ENCODE assay signal across 9 cellular contexts in genomic region chr22:29635734-29636357, GRCh38. TPM values are rescaled to one million over a fixed set of nuclear protein-coding genes. Genes with fewer than 3 reads are reported as not detected.
DNase-seq lines count a peak whose midpoint lies in the region; ATAC-seq and TF ChIP-seq lines count a peak whose summit lies in the region.
"Had no signal": no experiment of that assay in that cellular context is flagged by ENCODE, and none has a peak within 500 bp of the region (broad histone marks: within the 10 kb centered on the region; RNA-seq: fewer than 3 reads in every experiment).

No MANE protein-coding gene starts in this region.

- H3K4me2 ChIP-seq in Loucy (ENCODE audit: low read depth, low read length, poor library complexity, severe bottlenecking) = no peak overlapping the region
- H3K4me2 ChIP-seq: BLaER1 treated with 17β-estradiol and CSF1 and Interleukin-3, amounts not matched to agents 10 nM and 100 nM had no signal

- H3K79me2 ChIP-seq in Loucy (ENCODE audit: insufficient read depth, low read length) = peaks cover 59% of the 10 kb centered on the region

- no peaks in the 10 kb centered on the region for H3K9me3 ChIP-seq in Loucy (ENCODE audit: insufficient read depth, low read depth, low read length)
- no peaks in the 10 kb centered on the region for H3K9me3 ChIP-seq in prostate gland
- H3K9me3 ChIP-seq: BLaER1 treated with 17β-estradiol and CSF1 and Interleukin-3, amounts not matched to agents 10 nM and 100 nM had no signal

- H3K27me3 ChIP-seq in Loucy (ENCODE audit: insufficient read depth, low read length, poor library complexity, severe bottlenecking) (no peaks in the 10 kb centered on the region), prostate gland (replicated peaks; ENCODE audit: insufficient read depth) (no peaks in the 10 kb centered on the region)
- H3K27me3 ChIP-seq: BLaER1 treated with 17β-estradiol and CSF1 and Interleukin-3, amounts not matched to agents 10 nM and 100 nM had no signal

- H3K36me3 Mint-ChIP-seq in activated naive CD4-positive, alpha-beta T cell treated with anti-CD3 and anti-CD28 coated beads for 36 hours (ENCODE audit: low read depth) = peaks cover 12% of the 10 kb centered on the region

- H3K9ac ChIP-seq in Loucy (ENCODE audit: low read depth, low read length, poor library complexity, severe bottlenecking) = no peak overlapping the region
- H3K9ac ChIP-seq: BLaER1 treated with 17β-estradiol and CSF1 and Interleukin-3, amounts not matched to agents 10 nM and 100 nM had no signal

- TF ChIP-seq POLR2A in prostate gland (IDR thresholded peaks at IDR 0.05) = no peak
- no peak for TF ChIP-seq POLR2A in GM18505 (IDR thresholded peaks at IDR 0.05; ENCODE audit: borderline replicate concordance, extremely low read depth, insufficient read depth, insufficient read length)

- no peak overlapping the region for H3K27ac Mint-ChIP-seq in activated naive CD4-positive, alpha-beta T cell treated with anti-CD3 and anti-CD28 coated beads for 36 hours

- WGBS in prostate gland = 26% methylated on average over 3 of the region's 3 CpGs

- TF ChIP-seq CTCF in Loucy (conservative IDR thresholded peaks at IDR 0.05; ENCODE audit: low read length) (peak; percentile 87), fibroblast of villous mesenchyme (IDR thresholded peaks at IDR 0.05; ENCODE audit: insufficient read depth, low read depth, low read length) (peak; percentile 75), prostate gland (IDR thresholded peaks at IDR 0.05) (peak in 3 of 4 experiments; percentile 67 to 71 (median 69))

- ATAC-seq in SK-N-SH treated with all-trans-retinoic acid at 6 μM for 48 hours (peak; percentile 94), GM18505 (IDR thresholded peaks at IDR 0.05; ENCODE audit: unreplicated experiment) (no peak)

- H4K20me1 ChIP-seq in Loucy (ENCODE audit: insufficient read depth, low read length, poor library complexity, severe bottlenecking) = peaks cover 6% of the 10 kb centered on the region

- DNase-seq in NCI-H1417 (lab: John Stamatoyannopoulos, UW) (peak; percentile 13 to 72 (median 14)), NCI-H1417 treated with DMSO at 0.1 percent for 48 hours (lab: John Stamatoyannopoulos, UW) (no peak), fibroblast of villous mesenchyme (ENCODE audit: low read depth) (peak; percentile 70), prostate gland (ENCODE audit: low spot score) (peak; percentile 19)
- no peak for DNase-seq in activated naive CD4-positive, alpha-beta T cell treated with anti-CD3 and anti-CD28 coated beads for 36 hours

- H3K4me3 ChIP-seq in Loucy (ENCODE audit: low read length, poor library complexity, severe bottlenecking) (no peak overlapping the region), fibroblast of villous mesenchyme (ENCODE audit: low read depth, low read length) (no peak overlapping the region), prostate gland (no peak overlapping the region)
- H3K4me3 ChIP-seq: BLaER1 treated with 17β-estradiol and CSF1 and Interleukin-3, amounts not matched to agents 10 nM and 100 nM had no signal

- no peaks in the 10 kb centered on the region for H3K27me3 Mint-ChIP-seq in activated naive CD4-positive, alpha-beta T cell treated with anti-CD3 and anti-CD28 coated beads for 36 hours (ENCODE audit: low read depth)

- no peak overlapping the region for H3K4me3 Mint-ChIP-seq in activated naive CD4-positive, alpha-beta T cell treated with anti-CD3 and anti-CD28 coated beads for 36 hours

- H3F3A ChIP-seq in Loucy (ENCODE audit: low read depth) = 0 out of 2 replicates have a peak, but pooled peaks cover 6% of the 10 kb centered on the region

- H3K4me1 Mint-ChIP-seq in activated naive CD4-positive, alpha-beta T cell treated with anti-CD3 and anti-CD28 coated beads for 36 hours (ENCODE audit: low read depth) = peaks cover 21% of the 10 kb centered on the region

- no peak overlapping the region for H2AFZ ChIP-seq in Loucy (ENCODE audit: low read length)

- no peak overlapping the region for H3K27ac ChIP-seq in prostate gland
- H3K27ac ChIP-seq: BLaER1 treated with 17β-estradiol and CSF1 and Interleukin-3, amounts not matched to agents 10 nM and 100 nM had no signal

- no peaks in the 10 kb centered on the region for H3K9me3 Mint-ChIP-seq in activated naive CD4-positive, alpha-beta T cell treated with anti-CD3 and anti-CD28 coated beads for 36 hours

- intact Hi-C loops in prostate gland (cut with DNase I) = no loop called here
- intact Hi-C loops in activated naive CD4-positive, alpha-beta T cell treated with anti-CD3 and anti-CD28 coated beads for 36 hours (cut with micrococcal nuclease) = loop anchor here (1.0 to 2.0 kb wide), 2 partner anchors 369 to 453 kb away; no protein-coding TSS in a partner anchor

- CTCF ChIA-PET in activated naive CD4-positive, alpha-beta T cell treated with anti-CD3 and anti-CD28 coated beads for 36 hours (lab: Charles Lee) = interaction anchor here (0.6 to 5.8 kb wide), 23 partner anchors 10 to 524 kb away, joined by 3 to 49 read pairs (median 4); no protein-coding TSS in a partner anchor

- no peaks in the 10 kb centered on the region for H3K9me2 ChIP-seq in Loucy (replicated peaks; ENCODE audit: low read depth, low read length)

- peaks cover 34% of the 10 kb centered on the region for H3K4me1 ChIP-seq in Loucy (ENCODE audit: insufficient read depth, low read length, poor library complexity, severe bottlenecking)
- no peaks in the 10 kb centered on the region for H3K4me1 ChIP-seq in prostate gland (replicated peaks)

- H3K36me3 ChIP-seq in Loucy (ENCODE audit: insufficient read depth, low read length) (peaks cover 20% of the 10 kb centered on the region), prostate gland (no peaks in the 10 kb centered on the region)

TF ChIP-seq in SK-N-SH treated with all-trans-retinoic acid at 6 μM for 48 hours, 23 proteins besides CTCF, POLR2A, EP300 and RAD21:
- TF ChIP-seq ZC3H10 (CRISPR knock-in tag; IDR thresholded peaks at IDR 0.05) (no peak), ARNTL (CRISPR knock-in tag; IDR thresholded peaks at IDR 0.05; ENCODE audit: borderline replicate concordance, low read depth) (no peak), ZNF565 (CRISPR knock-in tag; conservative IDR thresholded peaks at IDR 0.05; ENCODE audit: low read depth) (no peak), ZNF8 (CRISPR knock-in tag; IDR thresholded peaks at IDR 0.05) (no peak), BACH2 (CRISPR knock-in tag; IDR thresholded peaks at IDR 0.05; ENCODE audit: borderline replicate concordance) (no peak), OSR1 (CRISPR knock-in tag; IDR thresholded peaks at IDR 0.05) (no peak)

RNA-seq across cellular contexts. Expression of gene NF2, which starts 32.4 kb away (rescaled TPM):
- total RNA-seq in fibroblast of villous mesenchyme = 153 and 240 TPM in 2 replicates
- total RNA-seq in prostate gland = 10 to 100 TPM; 32.3 to 34.7 TPM
- total RNA-seq in activated naive CD4-positive, alpha-beta T cell treated with anti-CD3 and anti-CD28 coated beads for 36 hours = 10 to 100 TPM; 29.8 to 30.0 TPM

RNA-seq across cellular contexts. Expression of gene NIPSNAP1, which starts 54.9 kb away (rescaled TPM):
- total RNA-seq in fibroblast of villous mesenchyme (66.4 and 77.7 TPM in 2 replicates), prostate gland (10 to 100 TPM; 24.1 to 46.9 TPM)
- 10 to 100 TPM; 67.5 to 69.6 TPM for total RNA-seq in activated naive CD4-positive, alpha-beta T cell treated with anti-CD3 and anti-CD28 coated beads for 36 hours

Comparison
In these comparisons a context has a peak if more than half of its experiments do, and no peak if none do; other contexts are left out.
1. DNase-seq: peak in NCI-H1417 (3 of 3), fibroblast of villous mesenchyme (single experiment) and prostate gland (single experiment); none in NCI-H1417 treated with DMSO at 0.1 percent for 48 hours (single experiment) and activated naive CD4-positive, alpha-beta T cell treated with anti-CD3 and anti-CD28 coated beads for 36 hours (single experiment).
2. Peak in every context shown above with its lines, with median percentiles within 50 percentile points of each other: CTCF ChIP-seq.